ENCODE assay signal across 29 cellular contexts in the genomic region with DNA sequence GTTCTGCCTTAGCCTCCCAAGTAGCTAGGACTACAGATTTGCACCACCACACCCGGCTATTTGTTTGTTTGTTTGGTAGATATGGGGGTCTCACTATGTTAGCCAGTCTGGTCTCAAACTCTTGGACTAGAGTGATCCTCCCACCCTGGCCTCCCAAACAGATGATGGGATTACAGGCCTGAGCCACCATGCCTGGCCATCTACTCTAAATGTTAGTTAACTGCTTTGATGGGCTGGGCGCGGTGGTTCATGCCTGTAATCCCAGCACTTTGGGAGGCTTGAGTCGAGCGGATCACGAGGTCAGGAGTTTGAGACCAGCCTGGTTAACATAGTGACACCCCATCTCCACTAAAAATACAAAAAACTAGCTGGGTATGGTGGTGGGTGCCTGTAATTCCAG.
"Had no signal": no experiment of that assay in that cellular context is flagged by ENCODE, and none has a peak within 500 bp of the region (broad histone marks: within the 10 kb centered on the region; RNA-seq: fewer than 3 reads in every experiment).

No MANE protein-coding gene starts in this region.

- H3K27ac Mint-ChIP-seq: naive B cell; naive thymus-derived CD8-positive, alpha-beta T cell; natural killer cell treated with Interleukin-12 subunit alpha and Interleukin-12 subunit beta and Interleukin-15 and Interleukin-18, amount 100 ng/mL, for 72 hours; nephron progenitor cell; stimulated activated memory B cell treated with anti-CD40 and anti-IgM and Interleukin-4, amounts not matched to agents 10 μg/mL and 1 μg/mL and 100 μg/mL, for 72 hours; stimulated activated naive CD8-positive, alpha-beta T cell treated with anti-CD3 and anti-CD28 coated beads, Interleukin-15, amount 100 ng/mL, for 72 hours had no signal

- H3K4me3 ChIP-seq: pancreas, prostate gland, right lobe of liver, sigmoid colon, suprapubic skin, testis, tibial artery, transverse colon, upper lobe of right lung, uterus had no signal

- H3K9me3 Mint-ChIP-seq: natural killer cell treated with Interleukin-12 subunit alpha and Interleukin-12 subunit beta and Interleukin-15 and Interleukin-18, amount 100 ng/mL, for 72 hours; stimulated activated naive CD8-positive, alpha-beta T cell treated with anti-CD3 and anti-CD28 coated beads, Interleukin-15, amount 100 ng/mL, for 72 hours had no signal

- H3K27ac ChIP-seq: neutrophil, pancreas, prostate gland, right lobe of liver, sigmoid colon, suprapubic skin, testis, tibial artery, transverse colon, upper lobe of right lung, uterus had no signal

- H3K4me1 Mint-ChIP-seq: naive B cell; naive thymus-derived CD8-positive, alpha-beta T cell; nephron progenitor cell; neural crest cell; stimulated activated memory B cell treated with anti-CD40 and anti-IgM and Interleukin-4, amounts not matched to agents 10 μg/mL and 1 μg/mL and 100 μg/mL, for 72 hours; stimulated activated naive CD8-positive, alpha-beta T cell treated with anti-CD3 and anti-CD28 coated beads, Interleukin-15, amount 100 ng/mL, for 72 hours had no signal

- H3K4me1 ChIP-seq: pancreas, prostate gland, right lobe of liver, sigmoid colon, suprapubic skin, testis, tibial artery, transverse colon, upper lobe of right lung, uterus had no signal

- H3K36me3 ChIP-seq: neutrophil, pancreas, prostate gland, right lobe of liver, sigmoid colon, suprapubic skin, tibial artery, transverse colon, upper lobe of right lung, uterus had no signal

- H3K36me3 Mint-ChIP-seq: naive thymus-derived CD8-positive, alpha-beta T cell; natural killer cell treated with Interleukin-12 subunit alpha and Interleukin-12 subunit beta and Interleukin-15 and Interleukin-18, amount 100 ng/mL, for 72 hours; stimulated activated memory B cell treated with anti-CD40 and anti-IgM and Interleukin-4, amounts not matched to agents 10 μg/mL and 1 μg/mL and 100 μg/mL, for 72 hours had no signal

- H3K9me3 ChIP-seq: neutrophil, pancreas, prostate gland, right lobe of liver, sigmoid colon, suprapubic skin, testis, tibial artery, transverse colon, upper lobe of right lung, uterus had no signal

- H3K4me3 Mint-ChIP-seq: naive B cell; naive thymus-derived CD8-positive, alpha-beta T cell; natural killer cell treated with Interleukin-12 subunit alpha and Interleukin-12 subunit beta and Interleukin-15 and Interleukin-18, amount 100 ng/mL, for 72 hours; nephron progenitor cell; neural crest cell; stimulated activated memory B cell treated with anti-CD40 and anti-IgM and Interleukin-4, amounts not matched to agents 10 μg/mL and 1 μg/mL and 100 μg/mL, for 72 hours; stimulated activated naive CD8-positive, alpha-beta T cell treated with anti-CD3 and anti-CD28 coated beads, Interleukin-15, amount 100 ng/mL, for 72 hours had no signal

- ATAC-seq: naive thymus-derived CD8-positive, alpha-beta T cell; natural killer cell treated with Interleukin-12 subunit alpha and Interleukin-12 subunit beta and Interleukin-15 and Interleukin-18, amount 100 ng/mL, for 72 hours; pancreas; right cardiac atrium; right lobe of liver; stimulated activated memory B cell treated with anti-CD40 and anti-IgM and Interleukin-4, amounts not matched to agents 10 μg/mL and 1 μg/mL and 100 μg/mL, for 72 hours; stimulated activated naive CD8-positive, alpha-beta T cell treated with anti-CD3 and anti-CD28 coated beads, Interleukin-15, amount 100 ng/mL, for 72 hours; stimulated activated naive CD8-positive, alpha-beta T cell treated with anti-CD3 and anti-CD28 coated beads, Interleukin-15, Interleukin-2, amounts not matched to agents 100 U/mL and 50 U/mL, for 24 hours; upper lobe of right lung had no signal

- H3K27me3 ChIP-seq: neutrophil, pancreas, right lobe of liver, sigmoid colon, suprapubic skin, testis, tibial artery, transverse colon, upper lobe of right lung, uterus had no signal

- DNase-seq: naive B cell; naive thymus-derived CD8-positive, alpha-beta T cell; nephron progenitor cell; nucleus accumbens; pancreas; retina; right cardiac atrium; right lobe of liver; sigmoid colon; small intestine; stimulated activated CD4-positive, alpha-beta T cell treated with anti-CD3 and anti-CD28 coated beads, Interleukin-1b, Interleukin-23, amount 100 ng/mL, for 48 hours; stimulated activated CD4-positive, alpha-beta T cell treated with anti-CD3 and anti-CD28 coated beads, Interleukin-4, amount 100 ng/mL, for 1 hour; stimulated activated CD4-positive, alpha-beta T cell treated with anti-CD3 and anti-CD28 coated beads, Interleukin-4, amount 100 ng/mL, for 4 hours; stimulated activated CD8-positive, alpha-beta memory T cell treated with anti-CD3 and anti-CD28 coated beads, Interleukin-4, amount 100 ng/mL, for 48 hours; stimulated activated naive CD4-positive, alpha-beta T cell; stimulated activated naive CD8-positive, alpha-beta T cell treated with anti-CD3 and anti-CD28 coated beads, Interleukin-15, amount 100 ng/mL, for 72 hours; stimulated activated naive CD8-positive, alpha-beta T cell treated with anti-CD3 and anti-CD28 coated beads, Interleukin-15, Interleukin-2, amounts not matched to agents 100 U/mL and 50 U/mL, for 24 hours; substantia nigra; testis; tibial artery; transverse colon; upper lobe of right lung; uterus had no signal
